21 cellular contexts compared by ENCODE assay signal in the genomic region with DNA sequence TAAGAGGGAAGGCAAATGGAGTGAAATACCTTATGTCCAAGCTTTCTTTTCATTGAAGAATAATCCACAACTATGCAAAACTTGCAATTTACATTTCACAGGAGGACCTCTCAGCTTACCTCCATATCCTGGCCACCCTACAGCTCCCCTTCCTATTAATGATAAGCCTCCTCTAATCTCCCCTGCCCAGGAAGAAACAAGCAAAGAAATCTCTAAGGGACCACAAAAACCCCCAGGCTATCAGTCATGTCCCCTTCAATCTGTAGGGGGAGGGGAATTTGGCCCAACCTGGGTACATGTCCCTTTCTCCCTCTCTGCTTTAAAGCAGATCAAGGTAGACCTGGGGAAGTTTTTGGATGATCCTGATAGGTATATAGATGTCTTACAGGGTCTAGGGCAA.
"Had no signal": no experiment of that assay in that cellular context is flagged by ENCODE, and none has a peak within 500 bp of the region (broad histone marks: within the 10 kb centered on the region; RNA-seq: fewer than 3 reads in every experiment).

No MANE protein-coding gene starts in this region.

- H3K9me3 Mint-ChIP-seq: dendritic cell treated with granulocyte-macrophage colony-stimulating factor and Interleukin-4, amounts not matched to agents 40 ng/mL and 50 ng/mL, for 4 days; natural killer cell; neural crest cell; stimulated activated naive CD8-positive, alpha-beta T cell treated with anti-CD3 and anti-CD28 coated beads, Interleukin-15, Interleukin-2, amounts not matched to agents 100 ng/mL and 50 ng/mL, for 24 hours had no signal

- H3K36me3 Mint-ChIP-seq: natural killer cell had no signal

- H3K36me3 ChIP-seq: colonic mucosa, esophagus muscularis mucosa, lower lobe of right lung, prostate gland, sigmoid colon, spleen, thoracic aorta, tibial nerve, upper lobe of left lung had no signal

- H3K27me3 ChIP-seq: colonic mucosa, esophagus muscularis mucosa, foreskin keratinocyte, sigmoid colon, spleen, tibial nerve, upper lobe of left lung had no signal

- H3K4me3 ChIP-seq: colonic mucosa, esophagus muscularis mucosa, lower lobe of right lung, prostate gland, sigmoid colon, skin epidermis, spleen, thoracic aorta, tibial nerve, upper lobe of left lung had no signal

- ATAC-seq: foreskin keratinocyte; left ventricle myocardium superior; lower lobe of right lung; natural killer cell; right cardiac atrium; stimulated activated naive B cell treated with anti-CD40 and anti-IgM and Interleukin-4, amounts not matched to agents 10 μg/mL and 1 μg/mL and 100 μg/mL, for 72 hours had no signal

- H3K4me3 Mint-ChIP-seq: dendritic cell treated with granulocyte-macrophage colony-stimulating factor and Interleukin-4, amounts not matched to agents 40 ng/mL and 50 ng/mL, for 4 days; natural killer cell; neural crest cell; stimulated activated naive B cell treated with anti-CD40 and anti-IgM and Interleukin-4, amounts not matched to agents 10 μg/mL and 1 μg/mL and 100 μg/mL, for 72 hours; stimulated activated naive CD8-positive, alpha-beta T cell treated with anti-CD3 and anti-CD28 coated beads, Interleukin-15, Interleukin-2, amounts not matched to agents 100 ng/mL and 50 ng/mL, for 24 hours had no signal

- H3K27ac ChIP-seq: colonic mucosa, esophagus muscularis mucosa, foreskin keratinocyte, lower lobe of right lung, prostate gland, sigmoid colon, skin epidermis, spleen, thoracic aorta, tibial nerve, upper lobe of left lung had no signal

- H3K9me3 ChIP-seq: colonic mucosa, esophagus muscularis mucosa, lower lobe of right lung, prostate gland, sigmoid colon, spleen, thoracic aorta, tibial nerve, upper lobe of left lung had no signal

- DNase-seq: colonic mucosa; effector CD8-positive, alpha-beta T cell; foreskin keratinocyte; hypothalamus; left ventricle myocardium superior; lower lobe of right lung; natural killer cell; right cardiac atrium; sigmoid colon; spleen; stimulated activated CD4-positive, alpha-beta T cell treated with anti-CD3 and anti-CD28 coated beads, Interleukin-4, amount 100 ng/mL, for 4 hours; stimulated activated naive B cell treated with anti-CD40 and anti-IgM and Interleukin-4, amounts not matched to agents 10 μg/mL and 1 μg/mL and 100 μg/mL, for 72 hours; upper lobe of left lung had no signal

- H3K27ac Mint-ChIP-seq: dendritic cell treated with granulocyte-macrophage colony-stimulating factor and Interleukin-4, amounts not matched to agents 40 ng/mL and 50 ng/mL, for 4 days; natural killer cell; stimulated activated naive B cell treated with anti-CD40 and anti-IgM and Interleukin-4, amounts not matched to agents 10 μg/mL and 1 μg/mL and 100 μg/mL, for 72 hours; stimulated activated naive CD8-positive, alpha-beta T cell treated with anti-CD3 and anti-CD28 coated beads, Interleukin-15, Interleukin-2, amounts not matched to agents 100 ng/mL and 50 ng/mL, for 24 hours had no signal

- H3K4me1 ChIP-seq: colonic mucosa, lower lobe of right lung, prostate gland, spleen, upper lobe of left lung had no signal
